In the genomic region with DNA sequence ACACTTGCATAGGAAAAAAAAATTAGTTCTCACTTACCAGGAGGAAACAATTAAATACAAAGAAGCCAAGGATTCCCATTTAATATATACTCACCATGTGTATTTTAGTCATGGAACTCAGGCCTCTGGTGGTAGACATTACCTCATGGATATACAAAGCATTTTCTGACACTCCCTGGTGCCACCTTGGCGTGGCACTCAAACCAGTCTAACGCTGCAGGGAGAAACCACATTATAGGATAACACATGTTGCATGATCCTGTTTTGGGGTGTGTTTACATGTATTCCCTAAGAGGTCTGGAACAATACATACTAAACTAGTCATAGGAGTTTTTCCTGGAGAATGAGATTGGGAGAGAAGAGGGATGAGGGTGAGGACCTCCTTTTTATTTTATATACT, we compare ENCODE assay signal across 24 cellular contexts.
"Had no signal": no experiment of that assay in that cellular context is flagged by ENCODE, and none has a peak within 500 bp of the region (broad histone marks: within the 10 kb centered on the region; RNA-seq: fewer than 3 reads in every experiment).

No MANE protein-coding gene starts in this region.

- H3K36me3 ChIP-seq: brain microvascular endothelial cell, gastroesophageal sphincter, heart left ventricle, left lung, neural progenitor cell, stomach, thoracic aorta, upper lobe of right lung had no signal

- ATAC-seq: gastroesophageal sphincter, heart left ventricle, left lung, psoas muscle, right cardiac atrium, upper lobe of right lung had no signal

- H3K4me3 Mint-ChIP-seq: activated naive CD4-positive, alpha-beta T cell treated with anti-CD3 and anti-CD28 coated beads, Interleukin-2, amount 10 ng/mL, durations not matched to agents 7 days and 5 days; neural progenitor cell had no signal

- H3K4me3 ChIP-seq: coronary artery, gastroesophageal sphincter, heart left ventricle, left lung, neural progenitor cell, psoas muscle, stomach, thoracic aorta, upper lobe of right lung had no signal

- H3K27ac Mint-ChIP-seq: activated naive CD4-positive, alpha-beta T cell treated with anti-CD3 and anti-CD28 coated beads, Interleukin-2, amount 10 ng/mL, durations not matched to agents 7 days and 5 days; neural progenitor cell had no signal

- H3K27me3 ChIP-seq: brain microvascular endothelial cell, gastroesophageal sphincter, heart left ventricle, left lung, neural progenitor cell, stomach, upper lobe of right lung had no signal

- FAIRE-seq: small intestine had no signal

- H3K36me3 Mint-ChIP-seq: activated naive CD4-positive, alpha-beta T cell treated with anti-CD3 and anti-CD28 coated beads, Interleukin-2, amount 10 ng/mL, durations not matched to agents 7 days and 5 days; neural progenitor cell had no signal

- H3K9me3 Mint-ChIP-seq: activated naive CD4-positive, alpha-beta T cell treated with anti-CD3 and anti-CD28 coated beads, Interleukin-2, amount 10 ng/mL, durations not matched to agents 7 days and 5 days; neural progenitor cell had no signal

- H3K27ac ChIP-seq: brain microvascular endothelial cell, coronary artery, gastroesophageal sphincter, heart left ventricle, neural progenitor cell, psoas muscle, stomach, thoracic aorta, upper lobe of right lung had no signal

- DNase-seq: activated CD4-positive, alpha-beta T cell treated with anti-CD3 and anti-CD28 coated beads, Interleukin-2, amount 50 U/mL, for 1 hour; activated CD4-positive, CD25-positive, alpha-beta regulatory T cell treated with anti-CD3 and anti-CD28 coated beads, Interleukin-2, amount 50 U/mL, for 72 hours; activated CD8-positive, alpha-beta memory T cell treated with anti-CD3 and anti-CD28 coated beads for 24 hours; activated CD8-positive, alpha-beta memory T cell treated with anti-CD3 and anti-CD28 coated beads, Interleukin-2, amount 50 U/mL, for 48 hours; activated effector memory CD4-positive, alpha-beta T cell treated with Interleukin-2 at 50 U/mL for 16 hours; activated naive CD4-positive, alpha-beta T cell treated with anti-CD3 and anti-CD28 coated beads, Interleukin-2, amount 10 ng/mL, durations not matched to agents 7 days and 5 days; activated T-cell treated with anti-CD3 and anti-CD28 coated beads, Interleukin-2, amount 50 U/mL, for 48 hours; brain microvascular endothelial cell; heart left ventricle; left lung; midbrain; psoas muscle; right cardiac atrium; small intestine; stimulated activated CD4-positive, alpha-beta T cell treated with anti-CD3 and anti-CD28 coated beads, Interleukin-15, amount 100 ng/mL, for 24 hours; stimulated activated CD4-positive, alpha-beta T cell treated with anti-CD3 and anti-CD28 coated beads, Interleukin-2, amount 100 ng/mL, for 48 hours; stomach; T-helper 1 cell; T1000; upper lobe of right lung had no signal

- H3K9me3 ChIP-seq: gastroesophageal sphincter, heart left ventricle, left lung, psoas muscle, stomach, thoracic aorta, upper lobe of right lung had no signal
